Comparison of ENCODE assay signal across 8 cellular contexts in the genomic region with DNA sequence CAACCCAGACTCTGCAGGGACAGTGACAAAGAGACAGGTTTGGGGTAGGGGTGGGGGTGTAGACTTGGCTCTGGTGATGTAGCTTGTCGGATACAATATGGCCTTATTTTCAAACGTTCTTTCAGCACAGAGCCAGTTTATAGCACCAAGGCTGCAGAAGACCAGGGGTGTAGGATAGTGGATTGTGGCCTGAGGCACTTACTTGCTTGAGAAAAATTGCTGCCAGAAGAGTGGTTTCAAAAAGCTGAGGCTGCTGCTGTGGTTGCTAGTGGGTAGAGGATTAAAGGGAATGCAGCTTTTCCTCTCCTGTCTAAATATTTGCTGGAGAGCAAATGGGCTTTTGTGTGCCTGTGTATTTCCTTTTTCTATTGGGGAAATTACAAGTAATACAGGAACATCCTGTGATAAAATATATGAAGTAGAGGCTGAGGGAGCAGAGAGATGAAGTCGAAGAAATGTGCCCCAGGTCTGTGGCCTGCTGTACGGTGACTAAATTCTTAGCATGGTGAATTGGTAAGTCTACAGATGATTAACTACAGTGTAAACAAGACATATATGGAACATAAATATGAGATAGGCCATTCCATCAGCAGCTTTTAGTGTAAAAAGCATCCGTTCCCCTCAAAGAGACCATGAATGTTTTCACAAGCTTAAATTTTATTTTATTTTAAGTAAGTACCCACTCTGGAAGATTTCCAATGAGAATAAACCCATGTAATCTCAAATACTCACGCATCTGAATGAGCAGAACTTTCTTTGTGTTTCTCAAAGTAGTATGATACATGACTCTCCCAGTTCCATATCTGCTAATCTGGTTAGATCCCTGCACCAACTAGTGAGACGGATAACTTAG.
A peak's percentile ranks its signal among the peaks of the same experiment; 100 is the strongest.
DNase-seq lines count a peak whose midpoint lies in the region; ATAC-seq and TF ChIP-seq lines count a peak whose summit lies in the region.

No MANE protein-coding gene starts in this region.

- no peak overlapping the region for H2AFZ ChIP-seq in OCI-LY7 (ENCODE audit: low read length)

- H3K27ac Mint-ChIP-seq in activated naive CD4-positive, alpha-beta T cell treated with anti-CD3 and anti-CD28 coated beads for 36 hours: peak overlapping the region; percentile 38

- BruUV-seq in OCI-LY7 (replicated peaks; lab: Mats Ljungman, UMichigan): no TSS peak

- DNase-seq in activated naive CD4-positive, alpha-beta T cell treated with anti-CD3 and anti-CD28 coated beads for 36 hours: peak; percentile 30
- no peak for DNase-seq in activated naive CD4-positive, alpha-beta T cell (lab: John Stamatoyannopoulos, UW)
- DNase-seq in OCI-LY7 (ENCODE audit: low spot score): no peak
- DNase-seq in activated CD4-positive, alpha-beta T cell treated with anti-CD3 and anti-CD28 coated beads, Interleukin-2, amount 50 U/mL, for 48 hours: no peak
- no peak for DNase-seq in stimulated activated CD4-positive, alpha-beta T cell treated with anti-CD3 and anti-CD28 coated beads, Interleukin-1b, Interleukin-23, amount 100 ng/mL, for 48 hours

- H3K4me1 ChIP-seq in OCI-LY7 (ENCODE audit: insufficient read depth, low read length, poor library complexity, severe bottlenecking) (peaks cover 74% of the 10 kb centered on the region), iPS-18a (ENCODE audit: control insufficient read depth, low read depth, low read length) (peaks cover 55% of the 10 kb centered on the region), thymus (ENCODE audit: control insufficient read depth, insufficient read depth, low read length) (peaks cover 15% of the 10 kb centered on the region)

- no peak overlapping the region for H3K4me3 Mint-ChIP-seq in activated naive CD4-positive, alpha-beta T cell treated with anti-CD3 and anti-CD28 coated beads for 36 hours

- POLR2A ChIA-PET in OCI-LY7 (lab: Charles Lee): interaction anchor here (0.6 to 2.4 kb wide), 14 partner anchors 8 to 1438 kb away, joined by 3 to 12 read pairs (median 4); no protein-coding TSS in a partner anchor

- no peaks in the 10 kb centered on the region for H3K9me3 ChIP-seq in OCI-LY7 (ENCODE audit: low read length)
- no peaks in the 10 kb centered on the region for H3K9me3 ChIP-seq in iPS-18a (ENCODE audit: control insufficient read depth, low read depth, low read length)
- no peaks in the 10 kb centered on the region for H3K9me3 ChIP-seq in thymus (ENCODE audit: control insufficient read depth)

- peak overlapping the region; percentile 59 for H3K4me2 ChIP-seq in OCI-LY7 (ENCODE audit: low read length)

- CTCF ChIA-PET in activated naive CD4-positive, alpha-beta T cell treated with anti-CD3 and anti-CD28 coated beads for 36 hours (lab: Charles Lee): interaction anchor here (1.0 to 1.4 kb wide), 2 partner anchors 8 to 18 kb away, joined by 3 read pairs; no protein-coding TSS in a partner anchor
- CTCF ChIA-PET in OCI-LY7 (lab: Charles Lee; ENCODE audit: unreplicated experiment): interaction anchor here (1.5 kb wide), 1 partner anchor 22 kb away, joined by 3 read pairs; no protein-coding TSS in a partner anchor

- no peaks in the 10 kb centered on the region for H4K20me1 ChIP-seq in OCI-LY7 (ENCODE audit: insufficient read depth, low read length)

- peak overlapping the region; percentile 43 for H3K9ac ChIP-seq in iPS-18a (ENCODE audit: low read length)

- H3K9me2 ChIP-seq in OCI-LY7 (ENCODE audit: insufficient read depth, low read length): no peaks in the 10 kb centered on the region

- intact Hi-C loops in activated naive CD4-positive, alpha-beta T cell treated with anti-CD3 and anti-CD28 coated beads for 36 hours (cut with micrococcal nuclease): loop anchor here (5.0 to 10.0 kb wide), 3 partner anchors 34 to 1549 kb away; partner anchors contain the start of gene ESD
- intact Hi-C loops in OCI-LY7 (cut with micrococcal nuclease; ENCODE audit: unreplicated experiment): loop anchor here (5.0 kb wide), 2 partner anchors 69 to 114 kb away; partner anchors contain the start of gene LRCH1

- TF ChIP-seq CTCF in OCI-LY7 (conservative IDR thresholded peaks at IDR 0.05; ENCODE audit: low read length): no peak

- peaks cover 48% of the 10 kb centered on the region for H3K4me1 Mint-ChIP-seq in activated naive CD4-positive, alpha-beta T cell treated with anti-CD3 and anti-CD28 coated beads for 36 hours (ENCODE audit: low read depth)

- ATAC-seq in GM19324 (IDR thresholded peaks at IDR 0.05; ENCODE audit: low FRiP score, unreplicated experiment): no peak

- no peaks in the 10 kb centered on the region for H3K9me3 Mint-ChIP-seq in activated naive CD4-positive, alpha-beta T cell treated with anti-CD3 and anti-CD28 coated beads for 36 hours

- H3K36me3 ChIP-seq in OCI-LY7 (ENCODE audit: insufficient read depth, low read length) (peaks cover 20% of the 10 kb centered on the region), iPS-18a (ENCODE audit: control insufficient read depth, low read depth, low read length) (no peaks in the 10 kb centered on the region), thymus (ENCODE audit: control insufficient read depth, insufficient read depth) (peaks cover 11% of the 10 kb centered on the region)

- peak overlapping the region; percentile 67 for H3K27ac ChIP-seq in OCI-LY7 (ENCODE audit: low read depth, low read length, poor library complexity, severe bottlenecking)
- peak overlapping the region; percentile 37 for H3K27ac ChIP-seq in iPS-18a (ENCODE audit: low read length)
- H3K27ac ChIP-seq in thymus (ENCODE audit: low read depth): peak overlapping the region; percentile 58

- H3K27me3 Mint-ChIP-seq in activated naive CD4-positive, alpha-beta T cell treated with anti-CD3 and anti-CD28 coated beads for 36 hours (ENCODE audit: low read depth): no peaks in the 10 kb centered on the region

- peaks cover 5% of the 10 kb centered on the region for H3K36me3 Mint-ChIP-seq in activated naive CD4-positive, alpha-beta T cell treated with anti-CD3 and anti-CD28 coated beads for 36 hours (ENCODE audit: low read depth)

- 58% methylated on average over 7 of the region's 7 CpGs for WGBS in thymus

- H3K4me3 ChIP-seq in OCI-LY7 (ENCODE audit: low read depth, low read length, poor library complexity, severe bottlenecking): peak overlapping the region; percentile 31
- H3K4me3 ChIP-seq in iPS-18a (ENCODE audit: low read length): peak overlapping the region; percentile 16
- no peak overlapping the region for H3K4me3 ChIP-seq in thymus (ENCODE audit: low read length)

- H3K79me2 ChIP-seq in OCI-LY7 (ENCODE audit: insufficient read depth, low read depth, low read length): peaks cover 73% of the 10 kb centered on the region

- H3K27me3 ChIP-seq in iPS-18a (ENCODE audit: control insufficient read depth, insufficient read depth, low read length) (no peaks in the 10 kb centered on the region), thymus (ENCODE audit: control insufficient read depth, insufficient read depth) (no peaks in the 10 kb centered on the region)
